11 cellular contexts compared by ENCODE assay signal in genomic region chr20:39676857-39677351, GRCh38.
A peak's percentile ranks its signal among the peaks of the same experiment; 100 is the strongest.
DNase-seq lines count a peak whose midpoint lies in the region; ATAC-seq and TF ChIP-seq lines count a peak whose summit lies in the region.
"Had no signal": no experiment of that assay in that cellular context is flagged by ENCODE, and none has a peak within 500 bp of the region (broad histone marks: within the 10 kb centered on the region; RNA-seq: fewer than 3 reads in every experiment).

No MANE protein-coding gene starts in this region.

- no peak overlapping the region for H3K4me2 ChIP-seq in neural progenitor cell

- TF ChIP-seq CTCF in MCF 10A (IDR thresholded peaks at IDR 0.05; ENCODE audit: unreplicated experiment) (peak; percentile 50), neural progenitor cell (IDR thresholded peaks at IDR 0.05) (peak; percentile 49)

- no peaks in the 10 kb centered on the region for H3K36me3 ChIP-seq in neural progenitor cell
- H3K36me3 ChIP-seq: ascending aorta had no signal

- CTCF ChIA-PET in MCF 10A (lab: Yijun Ruan, JAX): interaction anchor here (0.6 to 1.6 kb wide), 14 partner anchors 14 to 1275 kb away, joined by 3 to 5 read pairs (median 4); no protein-coding TSS in a partner anchor

- H3K36me3 Mint-ChIP-seq in MCF 10A (ENCODE audit: insufficient read depth, unreplicated experiment) (no peaks in the 10 kb centered on the region), neural progenitor cell (no peaks in the 10 kb centered on the region)
- H3K36me3 Mint-ChIP-seq in stimulated activated memory B cell treated with anti-CD40 and anti-IgM and Interleukin-4, amounts not matched to agents 10 μg/mL and 1 μg/mL and 100 μg/mL, for 72 hours: peaks cover 5% of the 10 kb centered on the region

- no peak for ATAC-seq in GM21447 (IDR thresholded peaks at IDR 0.05; ENCODE audit: unreplicated experiment)
- no peak for ATAC-seq in stimulated activated memory B cell treated with anti-CD40 and anti-IgM and Interleukin-4, amounts not matched to agents 10 μg/mL and 1 μg/mL and 100 μg/mL, for 72 hours

- no peak overlapping the region for H3K27ac ChIP-seq in neural progenitor cell
- H3K27ac ChIP-seq: ascending aorta had no signal

- no peaks in the 10 kb centered on the region for H3K27me3 Mint-ChIP-seq in MCF 10A (ENCODE audit: insufficient read depth, unreplicated experiment)
- H3K27me3 Mint-ChIP-seq in neural progenitor cell (ENCODE audit: insufficient read depth, low read depth): peaks cover 2% of the 10 kb centered on the region
- H3K27me3 Mint-ChIP-seq in stimulated activated memory B cell treated with anti-CD40 and anti-IgM and Interleukin-4, amounts not matched to agents 10 μg/mL and 1 μg/mL and 100 μg/mL, for 72 hours: no peaks in the 10 kb centered on the region

- peaks cover 5% of the 10 kb centered on the region for H3K4me1 ChIP-seq in neural progenitor cell
- H3K4me1 ChIP-seq: ascending aorta had no signal

- intact Hi-C loops in MCF 10A (cut with micrococcal nuclease): loop anchor here (1.0 kb wide), 2 partner anchors 197 to 408 kb away; no protein-coding TSS in a partner anchor

- no peak overlapping the region for H3K4me3 Mint-ChIP-seq in MCF 10A (ENCODE audit: unreplicated experiment)
- H3K4me3 Mint-ChIP-seq in neural progenitor cell: no peak overlapping the region
- no peak overlapping the region for H3K4me3 Mint-ChIP-seq in stimulated activated memory B cell treated with anti-CD40 and anti-IgM and Interleukin-4, amounts not matched to agents 10 μg/mL and 1 μg/mL and 100 μg/mL, for 72 hours

- no peaks in the 10 kb centered on the region for H3K4me1 Mint-ChIP-seq in MCF 10A (ENCODE audit: insufficient read depth, unreplicated experiment)
- H3K4me1 Mint-ChIP-seq in neural progenitor cell: peaks cover 6% of the 10 kb centered on the region
- no peaks in the 10 kb centered on the region for H3K4me1 Mint-ChIP-seq in stimulated activated memory B cell treated with anti-CD40 and anti-IgM and Interleukin-4, amounts not matched to agents 10 μg/mL and 1 μg/mL and 100 μg/mL, for 72 hours

- H3K4me3 ChIP-seq in neural progenitor cell: no peak overlapping the region
- H3K4me3 ChIP-seq: ascending aorta had no signal

- H3K27me3 ChIP-seq in neural progenitor cell: no peaks in the 10 kb centered on the region
- H3K27me3 ChIP-seq: ascending aorta had no signal

- BruUV-seq in MCF 10A (replicated peaks; lab: Mats Ljungman, UMichigan): no TSS peak

- H3F3A ChIP-seq in neural progenitor cell (ENCODE audit: low read depth): no peaks in the 10 kb centered on the region

- in situ Hi-C loops in KBM-7 (cut with MboI; ENCODE audit: low pct_unique_long_range_greater_than_20kb, low sequenced_read_pairs): no loop called here

- no peak overlapping the region for H2AFZ ChIP-seq in neural progenitor cell (replicated peaks)

- no peaks in the 10 kb centered on the region for H3K79me2 ChIP-seq in neural progenitor cell (ENCODE audit: low read depth)

- POLR2A ChIA-PET in MCF 10A (lab: Yijun Ruan, JAX): interaction anchor here (1.1 kb wide), 1 partner anchor 22 kb away, joined by 3 read pairs; no protein-coding TSS in a partner anchor

- no peaks in the 10 kb centered on the region for H3K9me3 Mint-ChIP-seq in MCF 10A (ENCODE audit: unreplicated experiment)
- peaks cover 9% of the 10 kb centered on the region for H3K9me3 Mint-ChIP-seq in neural progenitor cell
- peaks cover 5% of the 10 kb centered on the region for H3K9me3 Mint-ChIP-seq in stimulated activated memory B cell treated with anti-CD40 and anti-IgM and Interleukin-4, amounts not matched to agents 10 μg/mL and 1 μg/mL and 100 μg/mL, for 72 hours

- no peak overlapping the region for H3K27ac Mint-ChIP-seq in MCF 10A (ENCODE audit: low read depth, unreplicated experiment)
- H3K27ac Mint-ChIP-seq in neural progenitor cell: no peak overlapping the region
- H3K27ac Mint-ChIP-seq in stimulated activated memory B cell treated with anti-CD40 and anti-IgM and Interleukin-4, amounts not matched to agents 10 μg/mL and 1 μg/mL and 100 μg/mL, for 72 hours: no peak overlapping the region

- no peaks in the 10 kb centered on the region for H4K20me1 ChIP-seq in neural progenitor cell (ENCODE audit: low read depth)

- DNase-seq in DMS79 treated with DMSO at 0.1 percent for 48 hours (lab: John Stamatoyannopoulos, UW): peak; percentile 37
- DNase-seq in KBM-7: peak; percentile 24
- peak; percentile 47 for DNase-seq in MCF 10A (ENCODE audit: unreplicated experiment)
- peak; percentile 18 for DNase-seq in neural progenitor cell (ENCODE audit: low spot score)
- no peak for DNase-seq in 8988T
- no peak for DNase-seq in NCI-H748 (lab: John Stamatoyannopoulos, UW; ENCODE audit: unreplicated experiment)
- DNase-seq: activated CD4-positive, alpha-beta T cell treated with anti-CD3 and anti-CD28 coated beads, Interleukin-2, amount 50 U/mL, for 48 hours; RPMI8226 had no signal

- H3K9ac ChIP-seq in neural progenitor cell: no peak overlapping the region

- no peaks in the 10 kb centered on the region for H3K9me3 ChIP-seq in neural progenitor cell (ENCODE audit: low read depth)
- H3K9me3 ChIP-seq: ascending aorta had no signal

Comparison
In these comparisons a context has a peak if more than half of its experiments do, and no peak if none do; other contexts are left out.
1. DNase-seq: peak in DMS79 treated with DMSO at 0.1 percent for 48 hours (single experiment), KBM-7 (single experiment), MCF 10A (single experiment) and neural progenitor cell (single experiment); none in 8988T (single experiment) and NCI-H748 (single experiment).